18 cellular contexts compared by ENCODE assay signal in genomic region chr1:6094801-6095505, GRCh38.
"Had no signal": no experiment of that assay in that cellular context is flagged by ENCODE, and none has a peak within 500 bp of the region (broad histone marks: within the 10 kb centered on the region; RNA-seq: fewer than 3 reads in every experiment).

No MANE protein-coding gene starts in this region.

- H3K27me3 ChIP-seq: tibial nerve had no signal

- FAIRE-seq: urothelium cell line had no signal

- H3K4me1 ChIP-seq: breast epithelium, tibial nerve had no signal

- H3K9me3 ChIP-seq: breast epithelium, esophagus squamous epithelium, heart right ventricle, tibial nerve had no signal

- H3K36me3 ChIP-seq: breast epithelium, esophagus squamous epithelium had no signal

- ATAC-seq: activated naive CD4-positive, alpha-beta T cell treated with anti-CD3 and anti-CD28 coated beads, Interleukin-2, amount 50 U/mL, for 72 hours; activated T-helper 17 cell treated with anti-CD3 and anti-CD28 coated beads, Interleukin-2, amount 50 U/mL, for 72 hours; heart right ventricle; naive thymus-derived CD4-positive, alpha-beta T cell; stimulated activated naive CD8-positive, alpha-beta T cell treated with anti-CD3 and anti-CD28 coated beads, Interleukin-15, amount 100 ng/mL, for 72 hours had no signal

- H3K4me3 ChIP-seq: breast epithelium, coronary artery, esophagus squamous epithelium, heart right ventricle, tibial nerve had no signal

- H3K27ac ChIP-seq: breast epithelium, coronary artery, esophagus squamous epithelium, heart right ventricle, tibial nerve had no signal

- DNase-seq: activated CD4-positive, alpha-beta T cell treated with anti-CD3 and anti-CD28 coated beads, Interleukin-2, amount 10 ng/mL, durations not matched to agents 7 days and 5 days; activated CD8-positive, alpha-beta memory T cell treated with anti-CD3 and anti-CD28 coated beads for 24 hours; activated CD8-positive, alpha-beta memory T cell treated with anti-CD3 and anti-CD28 coated beads, Interleukin-2, amount 50 U/mL, for 4 hours; activated T-cell treated with anti-CD3 and anti-CD28 coated beads, Interleukin-2, amount 50 U/mL, for 24 hours; endodermal cell; esophagus squamous epithelium; islet precursor cell; naive thymus-derived CD4-positive, alpha-beta T cell; stimulated activated CD4-positive, alpha-beta T cell treated with anti-CD3 and anti-CD28 coated beads, Interleukin-12 subunit alpha, Interleukin-12 subunit beta, amount 100 ng/mL, for 4 hours; stimulated activated CD4-positive, alpha-beta T cell treated with anti-CD3 and anti-CD28 coated beads, Interleukin-4, amount 100 ng/mL, for 4 hours; stimulated activated naive CD8-positive, alpha-beta T cell treated with anti-CD3 and anti-CD28 coated beads, Interleukin-15, amount 100 ng/mL, for 72 hours had no signal
